Comparison of ENCODE assay signal across 20 cellular contexts in the genomic region with DNA sequence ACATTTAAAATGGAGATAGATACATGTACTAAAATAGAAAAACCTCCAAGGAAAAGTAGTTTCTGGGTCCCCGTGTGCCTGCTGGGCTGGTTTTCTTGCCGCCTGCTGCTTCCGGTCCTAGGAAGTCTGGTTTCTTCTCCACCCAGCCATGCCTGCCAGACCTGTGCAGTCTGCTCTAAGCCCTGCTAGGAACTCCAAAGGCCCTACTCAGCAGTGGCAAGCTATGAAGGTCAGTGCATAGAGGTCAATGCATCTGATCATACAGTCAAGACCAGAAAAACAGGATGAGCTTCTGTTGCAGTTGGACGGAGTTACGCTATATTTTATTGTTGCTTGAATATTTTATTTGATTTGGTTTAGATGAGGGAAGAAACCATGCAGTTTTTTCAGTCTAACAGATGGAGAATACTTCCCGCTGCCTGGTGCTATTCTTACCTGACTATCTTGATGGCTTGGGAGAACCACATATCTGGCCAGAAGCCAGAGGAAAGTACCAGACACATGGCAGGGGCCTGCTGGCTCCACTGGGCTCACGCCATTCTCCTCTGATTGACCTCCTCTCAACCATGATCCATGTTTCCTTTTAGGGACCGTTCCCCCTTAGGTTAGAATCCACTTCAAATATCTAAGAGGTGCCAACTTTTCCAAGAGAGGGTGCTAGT.
A peak's percentile ranks its signal among the peaks of the same experiment; 100 is the strongest.
DNase-seq lines count a peak whose midpoint lies in the region; ATAC-seq and TF ChIP-seq lines count a peak whose summit lies in the region.
"Had no signal": no experiment of that assay in that cellular context is flagged by ENCODE, and none has a peak within 500 bp of the region (broad histone marks: within the 10 kb centered on the region; RNA-seq: fewer than 3 reads in every experiment).

No MANE protein-coding gene starts in this region.

- H3K36me3 ChIP-seq in right atrium auricular region (peaks cover 11% of the 10 kb centered on the region), GM23338 (ENCODE audit: insufficient read depth) (no peaks in the 10 kb centered on the region)
- H3K36me3 ChIP-seq: HAP-1, neural progenitor cell had no signal

- no peaks in the 10 kb centered on the region for H3K4me1 Mint-ChIP-seq in stimulated activated effector memory CD8-positive, alpha-beta T cell treated with anti-CD3 and anti-CD28 coated beads, Interleukin-12 subunit alpha, Interleukin-12 subunit beta, amount 100 ng/mL, for 72 hours
- no peaks in the 10 kb centered on the region for H3K4me1 Mint-ChIP-seq in effector memory CD8-positive, alpha-beta T cell (ENCODE audit: low read depth in 2 of 2)
- peaks cover 39% of the 10 kb centered on the region for H3K4me1 Mint-ChIP-seq in GM23338
- H3K4me1 Mint-ChIP-seq: activated naive CD8-positive, alpha-beta T cell treated with anti-CD3 and anti-CD28 coated beads for 36 hours had no signal

- peak overlapping the region; percentile 53 for H3K27ac Mint-ChIP-seq in stimulated activated effector memory CD8-positive, alpha-beta T cell treated with anti-CD3 and anti-CD28 coated beads, Interleukin-12 subunit alpha, Interleukin-12 subunit beta, amount 100 ng/mL, for 72 hours
- no peak overlapping the region for H3K27ac Mint-ChIP-seq in effector memory CD8-positive, alpha-beta T cell
- H3K27ac Mint-ChIP-seq in GM23338: no peak overlapping the region
- H3K27ac Mint-ChIP-seq: activated naive CD8-positive, alpha-beta T cell treated with anti-CD3 and anti-CD28 coated beads for 36 hours had no signal

- H3K9me3 Mint-ChIP-seq in stimulated activated effector memory CD8-positive, alpha-beta T cell treated with anti-CD3 and anti-CD28 coated beads, Interleukin-12 subunit alpha, Interleukin-12 subunit beta, amount 100 ng/mL, for 72 hours: no peaks in the 10 kb centered on the region
- H3K9me3 Mint-ChIP-seq in effector memory CD8-positive, alpha-beta T cell: no peaks in the 10 kb centered on the region
- H3K9me3 Mint-ChIP-seq in GM23338: no peaks in the 10 kb centered on the region
- H3K9me3 Mint-ChIP-seq: activated naive CD8-positive, alpha-beta T cell treated with anti-CD3 and anti-CD28 coated beads for 36 hours; neural progenitor cell had no signal

- DNase-seq in NCI-H2171 treated with DMSO at 0.1 percent for 48 hours (lab: John Stamatoyannopoulos, UW): peak; percentile 35
- DNase-seq in NCI-H2171 (lab: John Stamatoyannopoulos, UW): no peak
- DNase-seq in cerebellar nuclear complex (lab: John Stamatoyannopoulos, UW): peak; percentile 43 to 73
- no peak for DNase-seq in right atrium auricular region (ENCODE audit: low spot score)
- no peak for DNase-seq in stimulated activated effector memory CD8-positive, alpha-beta T cell treated with anti-CD3 and anti-CD28 coated beads, Interleukin-12 subunit alpha, Interleukin-12 subunit beta, amount 100 ng/mL, for 72 hours (ENCODE audit: low spot score in 2 of 2)
- no peak for DNase-seq in effector memory CD8-positive, alpha-beta T cell
- no peak for DNase-seq in NCI-H2107 (lab: John Stamatoyannopoulos, UW)
- no peak for DNase-seq in GM23338 (ENCODE audit: low spot score)
- DNase-seq: activated CD4-positive, alpha-beta T cell treated with anti-CD3 and anti-CD28 coated beads, Interleukin-2, amount 50 U/mL, for 4 hours; activated CD4-positive, CD25-positive, alpha-beta regulatory T cell; activated naive CD8-positive, alpha-beta T cell treated with anti-CD3 and anti-CD28 coated beads for 36 hours; AML-193; esophagus squamous epithelium; Karpas-422; lower lobe of right lung; NCI-H1694 treated with DMSO at 0.1 percent for 48 hours; NCI-H82; SW 1271 had no signal

- no peaks in the 10 kb centered on the region for H3K27me3 Mint-ChIP-seq in effector memory CD8-positive, alpha-beta T cell
- peaks cover 7% of the 10 kb centered on the region for H3K27me3 Mint-ChIP-seq in GM23338 (ENCODE audit: insufficient read depth, low read depth, poor library complexity)
- H3K27me3 Mint-ChIP-seq: activated naive CD8-positive, alpha-beta T cell treated with anti-CD3 and anti-CD28 coated beads for 36 hours had no signal

- no peaks in the 10 kb centered on the region for H3F3A ChIP-seq in GM23338 (replicated peaks; ENCODE audit: low read depth)

- no peak for ATAC-seq in stimulated activated effector memory CD8-positive, alpha-beta T cell treated with anti-CD3 and anti-CD28 coated beads, Interleukin-12 subunit alpha, Interleukin-12 subunit beta, amount 100 ng/mL, for 72 hours
- no peak for ATAC-seq in effector memory CD8-positive, alpha-beta T cell (replicated peaks)
- no peak for ATAC-seq in GM23338
- ATAC-seq: lower lobe of right lung had no signal

- H3K9me3 ChIP-seq in right atrium auricular region: no peaks in the 10 kb centered on the region
- H3K9me3 ChIP-seq: esophagus squamous epithelium, HAP-1, lower lobe of right lung had no signal

- peaks cover 31% of the 10 kb centered on the region for H3K36me3 Mint-ChIP-seq in stimulated activated effector memory CD8-positive, alpha-beta T cell treated with anti-CD3 and anti-CD28 coated beads, Interleukin-12 subunit alpha, Interleukin-12 subunit beta, amount 100 ng/mL, for 72 hours
- peaks cover 37% of the 10 kb centered on the region for H3K36me3 Mint-ChIP-seq in effector memory CD8-positive, alpha-beta T cell (ENCODE audit: insufficient read depth)
- H3K36me3 Mint-ChIP-seq in GM23338 (ENCODE audit: low read depth): no peaks in the 10 kb centered on the region
- H3K36me3 Mint-ChIP-seq: activated naive CD8-positive, alpha-beta T cell treated with anti-CD3 and anti-CD28 coated beads for 36 hours had no signal

- no peak overlapping the region for H2AFZ ChIP-seq in GM23338
- H2AFZ ChIP-seq: neural progenitor cell had no signal

- no peak overlapping the region for H3K4me2 ChIP-seq in GM23338
- H3K4me2 ChIP-seq: neural progenitor cell had no signal

- H3K9me2 ChIP-seq in GM23338 (ENCODE audit: insufficient read depth): no peaks in the 10 kb centered on the region

- peaks cover 0 to 4% of the 10 kb centered on the region in 2 donors for H3K4me1 ChIP-seq in right atrium auricular region
- H3K4me1 ChIP-seq in GM23338 (ENCODE audit: insufficient read depth): peaks cover 37% of the 10 kb centered on the region
- H3K4me1 ChIP-seq: lower lobe of right lung had no signal

- H3K4me3 Mint-ChIP-seq in stimulated activated effector memory CD8-positive, alpha-beta T cell treated with anti-CD3 and anti-CD28 coated beads, Interleukin-12 subunit alpha, Interleukin-12 subunit beta, amount 100 ng/mL, for 72 hours: no peak overlapping the region
- no peak overlapping the region for H3K4me3 Mint-ChIP-seq in effector memory CD8-positive, alpha-beta T cell
- H3K4me3 Mint-ChIP-seq in GM23338: no peak overlapping the region
- H3K4me3 Mint-ChIP-seq: activated naive CD8-positive, alpha-beta T cell treated with anti-CD3 and anti-CD28 coated beads for 36 hours had no signal

- H4K20me1 ChIP-seq in GM23338 (replicated peaks; ENCODE audit: insufficient read depth): no peaks in the 10 kb centered on the region

- H3K27me3 ChIP-seq in right atrium auricular region (no peaks in the 10 kb centered on the region), GM23338 (ENCODE audit: insufficient read depth) (no peaks in the 10 kb centered on the region)
- H3K27me3 ChIP-seq: esophagus squamous epithelium, neural progenitor cell had no signal

- H3K27ac ChIP-seq in right atrium auricular region (peak overlapping the region; percentile 19 to 85), GM23338 (ENCODE audit: low read depth) (no peak overlapping the region)
- H3K27ac ChIP-seq: lower lobe of right lung, neural progenitor cell had no signal

- H3K79me2 ChIP-seq in GM23338 (replicated peaks; ENCODE audit: insufficient read depth): no peaks in the 10 kb centered on the region

- TF ChIP-seq CTCF in right atrium auricular region (IDR thresholded peaks at IDR 0.05) (no peak), GM23338 (conservative IDR thresholded peaks at IDR 0.05; ENCODE audit: low read depth in 2 of 2) (no peak)

- H3K4me3 ChIP-seq in right atrium auricular region (no peak overlapping the region), GM23338 (no peak overlapping the region)
- H3K4me3 ChIP-seq: esophagus squamous epithelium, HAP-1, lower lobe of right lung, neural progenitor cell had no signal

TF ChIP-seq in GM23338, 12 proteins besides CTCF, POLR2A, EP300 and RAD21 (continues in another document):
- TF ChIP-seq ZNF331 (CRISPR knock-in tag; IDR thresholded peaks at IDR 0.05; ENCODE audit: low read depth) (no peak), STAT1 (IDR thresholded peaks at IDR 0.05; ENCODE audit: unreplicated experiment) (no peak)

Comparison
In these comparisons a context has a peak if more than half of its experiments do, and no peak if none do; other contexts are left out.
1. DNase-seq: peak in NCI-H2171 treated with DMSO at 0.1 percent for 48 hours (single experiment) and cerebellar nuclear complex (2 of 2); none in NCI-H2171 (single experiment), right atrium auricular region (single experiment), stimulated activated effector memory CD8-positive, alpha-beta T cell treated with anti-CD3 and anti-CD28 coated beads, Interleukin-12 subunit alpha, Interleukin-12 subunit beta, amount 100 ng/mL, for 72 hours (0 of 2), effector memory CD8-positive, alpha-beta T cell (0 of 3), NCI-H2107 (single experiment) and GM23338 (single experiment).